ENCODE assay signal across 18 cellular contexts in genomic region chr14:24149302-24149969, GRCh38. TPM values are rescaled to one million over a fixed set of nuclear protein-coding genes. Genes with fewer than 3 reads are reported as not detected.
DNase-seq lines count a peak whose midpoint lies in the region; ATAC-seq, FAIRE-seq and TF ChIP-seq lines count a peak whose summit lies in the region.
"Had no signal": no experiment of that assay in that cellular context is flagged by ENCODE, and none has a peak within 500 bp of the region (broad histone marks: within the 10 kb centered on the region; RNA-seq: fewer than 3 reads in every experiment).

No MANE protein-coding gene starts in this region.

- H3K4me3 Mint-ChIP-seq in T-helper 2 cell treated with Interferon-gamma antibody and Interleukin-4, amounts not matched to agents 5 μg/mL and 100 μg/mL, for 36 hours, result peak overlapping the region; percentile 100
- H3K4me3 Mint-ChIP-seq in HFFc6 (peak overlapping the region; percentile 98; the same call in 1 of the 2 replicates), astrocyte (ENCODE audit: unreplicated experiment) (peak overlapping the region; percentile 87)
- peak overlapping the region; percentile 94 for H3K4me3 Mint-ChIP-seq in natural killer cell treated with Interleukin-12 subunit alpha and Interleukin-12 subunit beta and Interleukin-15 and Interleukin-18, amount 100 ng/mL, for 72 hours

- peak overlapping the region; percentile 26 for H3K27ac Mint-ChIP-seq in T-helper 2 cell treated with Interferon-gamma antibody and Interleukin-4, amounts not matched to agents 5 μg/mL and 100 μg/mL, for 36 hours
- no peak overlapping the region for H3K27ac Mint-ChIP-seq in HFFc6
- H3K27ac Mint-ChIP-seq in astrocyte (ENCODE audit: unreplicated experiment), result no peak overlapping the region
- H3K27ac Mint-ChIP-seq in natural killer cell treated with Interleukin-12 subunit alpha and Interleukin-12 subunit beta and Interleukin-15 and Interleukin-18, amount 100 ng/mL, for 72 hours, result peak overlapping the region; percentile 86 to 97

- TF ChIP-seq CTCF in HFFc6 (IDR thresholded peaks at IDR 0.05) (no peak), astrocyte (IDR thresholded peaks at IDR 0.05; ENCODE audit: insufficient read depth, low read depth, low read length) (no peak)

- no peak for ATAC-seq in natural killer cell treated with Interleukin-12 subunit alpha and Interleukin-12 subunit beta and Interleukin-15 and Interleukin-18, amount 100 ng/mL, for 72 hours
- no peak for ATAC-seq in GM19463 (IDR thresholded peaks at IDR 0.05; ENCODE audit: unreplicated experiment)
- ATAC-seq: right lobe of liver had no signal

- no peaks in the 10 kb centered on the region for H3K9me3 Mint-ChIP-seq in T-helper 2 cell treated with Interferon-gamma antibody and Interleukin-4, amounts not matched to agents 5 μg/mL and 100 μg/mL, for 36 hours
- no peaks in the 10 kb centered on the region for H3K9me3 Mint-ChIP-seq in HFFc6
- no peaks in the 10 kb centered on the region for H3K9me3 Mint-ChIP-seq in astrocyte (ENCODE audit: unreplicated experiment)
- H3K9me3 Mint-ChIP-seq in natural killer cell treated with Interleukin-12 subunit alpha and Interleukin-12 subunit beta and Interleukin-15 and Interleukin-18, amount 100 ng/mL, for 72 hours, result no peaks in the 10 kb centered on the region

- H3K9ac ChIP-seq in astrocyte (ENCODE audit: low read length), result no peak overlapping the region

- H3K27me3 Mint-ChIP-seq in T-helper 2 cell treated with Interferon-gamma antibody and Interleukin-4, amounts not matched to agents 5 μg/mL and 100 μg/mL, for 36 hours (ENCODE audit: low read depth), result no peaks in the 10 kb centered on the region
- H3K27me3 Mint-ChIP-seq in HFFc6 (ENCODE audit: insufficient read depth), result peaks cover 7% of the 10 kb centered on the region
- no peaks in the 10 kb centered on the region for H3K27me3 Mint-ChIP-seq in astrocyte (ENCODE audit: low read depth, unreplicated experiment)
- H3K27me3 Mint-ChIP-seq in natural killer cell treated with Interleukin-12 subunit alpha and Interleukin-12 subunit beta and Interleukin-15 and Interleukin-18, amount 100 ng/mL, for 72 hours, result no peaks in the 10 kb centered on the region

- H3K27ac ChIP-seq in astrocyte (ENCODE audit: low read depth, low read length), result no peak overlapping the region
- H3K27ac ChIP-seq: C4-2B, coronary artery, right lobe of liver, SJCRH30, tibial artery had no signal

- H3K4me1 ChIP-seq in astrocyte (ENCODE audit: insufficient read depth, low read length), result peaks cover 16% of the 10 kb centered on the region

- H3K4me3 ChIP-seq in astrocyte (ENCODE audit: insufficient read depth, low read depth, low read length), result no peak overlapping the region
- H3K4me3 ChIP-seq: coronary artery, right lobe of liver, SJCRH30 had no signal

- H3K9me3 ChIP-seq in astrocyte (ENCODE audit: insufficient read depth, low read depth, low read length), result no peaks in the 10 kb centered on the region
- H3K9me3 ChIP-seq: right lobe of liver, SJCRH30, tibial artery had no signal

- no peaks in the 10 kb centered on the region for H3K27me3 ChIP-seq in astrocyte (ENCODE audit: insufficient read depth, low read length)
- H3K27me3 ChIP-seq: right lobe of liver, SJCRH30, tibial artery had no signal

- peaks cover 36% of the 10 kb centered on the region for H3K4me1 Mint-ChIP-seq in T-helper 2 cell treated with Interferon-gamma antibody and Interleukin-4, amounts not matched to agents 5 μg/mL and 100 μg/mL, for 36 hours (ENCODE audit: low read depth)
- peaks cover 29% of the 10 kb centered on the region for H3K4me1 Mint-ChIP-seq in HFFc6 (ENCODE audit: low read depth)
- peaks cover 14% of the 10 kb centered on the region for H3K4me1 Mint-ChIP-seq in astrocyte (ENCODE audit: low read depth, unreplicated experiment)
- H3K4me1 Mint-ChIP-seq in natural killer cell treated with Interleukin-12 subunit alpha and Interleukin-12 subunit beta and Interleukin-15 and Interleukin-18, amount 100 ng/mL, for 72 hours (ENCODE audit: low read depth in 2 of 2), result peaks cover 34 to 42% of the 10 kb centered on the region in 2 donors

- no peak overlapping the region for H3K4me2 ChIP-seq in astrocyte (ENCODE audit: low read length)

- FAIRE-seq in astrocyte (lab: Jason Lieb, UNC), result no peak

- H2AFZ ChIP-seq in astrocyte (ENCODE audit: low read depth, low read length), result no peak overlapping the region

- peaks cover 36% of the 10 kb centered on the region for H4K20me1 ChIP-seq in astrocyte (ENCODE audit: insufficient read depth, low read length)

- H3K36me3 Mint-ChIP-seq in T-helper 2 cell treated with Interferon-gamma antibody and Interleukin-4, amounts not matched to agents 5 μg/mL and 100 μg/mL, for 36 hours (ENCODE audit: low read depth), result peaks cover 62% of the 10 kb centered on the region
- H3K36me3 Mint-ChIP-seq in HFFc6 (ENCODE audit: low read depth) (peaks cover 3% of the 10 kb centered on the region), astrocyte (ENCODE audit: low read depth, unreplicated experiment) (peaks cover 3% of the 10 kb centered on the region)
- peaks cover 16% of the 10 kb centered on the region for H3K36me3 Mint-ChIP-seq in natural killer cell treated with Interleukin-12 subunit alpha and Interleukin-12 subunit beta and Interleukin-15 and Interleukin-18, amount 100 ng/mL, for 72 hours

- no peak for DNase-seq in T-helper 2 cell treated with Interferon-gamma antibody and Interleukin-4, amounts not matched to agents 5 μg/mL and 100 μg/mL, for 36 hours (ENCODE audit: low spot score)
- DNase-seq in T-helper 2 cell, result no peak
- DNase-seq in HFFc6, result no peak
- DNase-seq in astrocyte (ENCODE audit: low read depth), result no peak
- no peak for DNase-seq in natural killer cell treated with Interleukin-12 subunit alpha and Interleukin-12 subunit beta and Interleukin-15 and Interleukin-18, amount 100 ng/mL, for 72 hours (ENCODE audit: low spot score)
- no peak for DNase-seq in RKO (ENCODE audit: low spot score)
- DNase-seq in stimulated activated CD4-positive, alpha-beta T cell treated with anti-CD3 and anti-CD28 coated beads, Interleukin-15, amount 100 ng/mL, for 24 hours, result no peak
- DNase-seq: 8988T, H7, NCI-H146, NCI-H345, nucleus accumbens, SJCRH30, tibial artery had no signal

- peaks cover 31% of the 10 kb centered on the region for H3K36me3 ChIP-seq in astrocyte (ENCODE audit: insufficient read depth, low read length)

- H3K79me2 ChIP-seq in astrocyte (ENCODE audit: insufficient read depth, low read length), result peaks cover 50% of the 10 kb centered on the region

RNA-seq across cellular contexts. Expression of gene RNF31, which starts 2.1 kb away (rescaled TPM):
- total RNA-seq in HFFc6 (2021; fragmentation: NEBNext Ultra II Directional; extraction: Animal tissue kit (Norgen Biotek cat#: 25700)), result 10 to 100 TPM; 38.5 to 53.6 (median 47.2) TPM
- 59.0 and 69.8 TPM in 2 replicates for total RNA-seq in astrocyte
- total RNA-seq in natural killer cell treated with Interleukin-12 subunit alpha and Interleukin-12 subunit beta and Interleukin-15 and Interleukin-18, amount 100 ng/mL, for 72 hours, result 100 to 1,000 TPM; 115 to 170 TPM

RNA-seq across cellular contexts. Expression of gene PSME2, which starts 3.0 kb away (rescaled TPM):
- 100 to 1,000 TPM; 108 to 143 (median 136) TPM for total RNA-seq in HFFc6 (2021; fragmentation: NEBNext Ultra II Directional; extraction: Animal tissue kit (Norgen Biotek cat#: 25700))
- 173 TPM in 2 replicates for total RNA-seq in astrocyte
- total RNA-seq in natural killer cell treated with Interleukin-12 subunit alpha and Interleukin-12 subunit beta and Interleukin-15 and Interleukin-18, amount 100 ng/mL, for 72 hours, result 100 to 1,000 TPM; 600 to 673 TPM

RNA-seq across cellular contexts. Expression of gene EMC9, which starts 8.0 kb away (rescaled TPM):
- total RNA-seq in HFFc6 (2021; fragmentation: NEBNext Ultra II Directional; extraction: Animal tissue kit (Norgen Biotek cat#: 25700)), result 10 to 100 TPM; 13.2 to 17.0 (median 15.3) TPM
- total RNA-seq in astrocyte, result 16.7 and 18.5 TPM in 2 replicates
- total RNA-seq in natural killer cell treated with Interleukin-12 subunit alpha and Interleukin-12 subunit beta and Interleukin-15 and Interleukin-18, amount 100 ng/mL, for 72 hours, result 10 to 100 TPM; 28.7 to 37.5 TPM

RNA-seq across cellular contexts. Expression of gene IRF9, which starts 11.6 kb away (rescaled TPM):
- 10 to 100 TPM; 23.6 to 38.8 (median 32.3) TPM for total RNA-seq in HFFc6 (2021; fragmentation: NEBNext Ultra II Directional; extraction: Animal tissue kit (Norgen Biotek cat#: 25700))
- total RNA-seq in astrocyte, result 76.0 and 89.4 TPM in 2 replicates
- 100 to 1,000 TPM; 135 to 227 TPM for total RNA-seq in natural killer cell treated with Interleukin-12 subunit alpha and Interleukin-12 subunit beta and Interleukin-15 and Interleukin-18, amount 100 ng/mL, for 72 hours

RNA-seq across cellular contexts. Expression of gene PSME1, which starts 13.4 kb away (rescaled TPM):
- 100 to 1,000 TPM in 4 of 6 experiments, 10 to 100 TPM in 2; 88.4 to 120 (median 113) TPM for total RNA-seq in HFFc6 (2021; fragmentation: NEBNext Ultra II Directional; extraction: Animal tissue kit (Norgen Biotek cat#: 25700))
- total RNA-seq in astrocyte, result 116 and 122 TPM in 2 replicates
- total RNA-seq in natural killer cell treated with Interleukin-12 subunit alpha and Interleukin-12 subunit beta and Interleukin-15 and Interleukin-18, amount 100 ng/mL, for 72 hours, result 100 to 1,000 TPM; 237 to 406 TPM

Comparison
In these comparisons a context has a peak if more than half of its experiments do, and no peak if none do; other contexts are left out.
1. H3K27ac Mint-ChIP-seq: peak in T-helper 2 cell treated with Interferon-gamma antibody and Interleukin-4, amounts not matched to agents 5 μg/mL and 100 μg/mL, for 36 hours (single experiment) and natural killer cell treated with Interleukin-12 subunit alpha and Interleukin-12 subunit beta and Interleukin-15 and Interleukin-18, amount 100 ng/mL, for 72 hours (2 of 2); none in HFFc6 (single experiment) and astrocyte (single experiment).
2. Peak in every context shown above with its lines, with median percentiles within 50 percentile points of each other: H3K4me3 Mint-ChIP-seq.